8 cellular contexts compared by ENCODE assay signal in the genomic region with DNA sequence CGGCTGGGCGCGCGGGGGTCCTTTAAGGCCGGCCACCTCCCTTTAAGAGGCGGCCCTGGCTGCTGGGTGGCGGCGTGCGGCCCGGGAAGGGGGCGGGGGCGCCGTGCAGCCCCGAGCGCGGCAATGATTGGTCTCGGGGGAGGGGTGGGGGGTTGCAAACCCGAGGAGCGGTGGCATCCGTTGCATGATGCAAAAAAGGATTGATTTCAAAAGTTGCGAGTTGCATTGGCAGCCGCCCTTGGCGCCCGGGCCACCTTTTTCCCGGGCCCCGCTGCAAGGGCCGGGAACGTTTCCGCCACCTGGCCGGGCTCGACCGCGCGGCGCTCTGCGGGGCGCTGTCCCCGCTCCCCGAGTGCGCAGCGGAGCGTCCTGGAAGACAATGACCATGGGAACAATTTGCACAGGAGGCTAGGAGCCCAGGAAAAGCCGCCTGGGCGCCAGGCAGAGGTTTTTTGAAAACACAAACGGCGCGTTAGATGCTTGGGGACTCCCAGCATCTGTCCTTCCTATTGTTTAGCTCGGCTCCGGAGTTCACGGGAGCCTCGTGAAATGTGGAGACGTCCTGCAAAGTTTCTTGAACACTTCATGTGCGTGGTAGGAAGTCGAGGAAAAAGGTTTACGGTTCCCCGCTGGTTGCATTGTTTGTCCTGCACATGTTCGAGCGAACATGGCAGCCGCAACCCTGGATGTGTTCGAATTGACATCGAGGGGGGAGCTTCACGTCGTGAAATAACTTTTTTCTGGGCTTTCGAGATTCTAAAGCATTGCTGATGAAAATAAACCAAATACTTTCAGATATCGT. TPM values are rescaled to one million over a fixed set of nuclear protein-coding genes. Genes with fewer than 3 reads are reported as not detected.
A peak's percentile ranks its signal among the peaks of the same experiment; 100 is the strongest.
DNase-seq lines count a peak whose midpoint lies in the region; ATAC-seq, FAIRE-seq and TF ChIP-seq lines count a peak whose summit lies in the region.

A gene with protein sequence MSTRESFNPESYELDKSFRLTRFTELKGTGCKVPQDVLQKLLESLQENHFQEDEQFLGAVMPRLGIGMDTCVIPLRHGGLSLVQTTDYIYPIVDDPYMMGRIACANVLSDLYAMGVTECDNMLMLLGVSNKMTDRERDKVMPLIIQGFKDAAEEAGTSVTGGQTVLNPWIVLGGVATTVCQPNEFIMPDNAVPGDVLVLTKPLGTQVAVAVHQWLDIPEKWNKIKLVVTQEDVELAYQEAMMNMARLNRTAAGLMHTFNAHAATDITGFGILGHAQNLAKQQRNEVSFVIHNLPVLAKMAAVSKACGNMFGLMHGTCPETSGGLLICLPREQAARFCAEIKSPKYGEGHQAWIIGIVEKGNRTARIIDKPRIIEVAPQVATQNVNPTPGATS (minus strand): TSS at position 78 of the 802 bp plus-strand sequence. CDS start 3,343 bp downstream, outside the sequence.

- peak within 1 kb of the TSS; percentile 99 for H3K27ac ChIP-seq in VCaP
- peak within 1 kb of the TSS; percentile 95 to 99 for H3K27ac ChIP-seq in breast epithelium
- H3K27ac ChIP-seq in small intestine (ENCODE audit: low read depth in 1 of 2, low read length in 1 of 2), result peak within 1 kb of the TSS; percentile 89 to 94

- TF ChIP-seq POLR2A in breast epithelium (IDR thresholded peaks at IDR 0.05), result no peak

- intact Hi-C loops in breast epithelium (cut with DNase I; ENCODE audit: low total_unique reads), result no loop called here

- H3K9me3 ChIP-seq in breast epithelium (no peaks in the 10 kb centered on the region), small intestine (ENCODE audit: control insufficient read depth, low read depth) (no peaks in the 10 kb centered on the region)

- TF ChIP-seq CTCF in VCaP (conservative IDR thresholded peaks at IDR 0.05), result no peak
- no peak for TF ChIP-seq CTCF in breast epithelium (IDR thresholded peaks at IDR 0.05)

- no peaks in the 10 kb centered on the region for H3K36me3 ChIP-seq in breast epithelium
- no peaks in the 10 kb centered on the region for H3K36me3 ChIP-seq in small intestine (ENCODE audit: control insufficient read depth in 2 of 2, insufficient read depth in 2 of 2, low read length in 2 of 2)

- H3K4me3 ChIP-seq in breast epithelium, result peak within 1 kb of the TSS; percentile 79 to 95 (median 83)
- H3K4me3 ChIP-seq in small intestine (ENCODE audit: low read depth in 1 of 2, low read length in 2 of 2), result peak within 1 kb of the TSS; percentile 77 to 93

- peak; percentile 79 for DNase-seq in NCI-H1436 (lab: John Stamatoyannopoulos, UW)
- no peak for DNase-seq in NCI-H1436 treated with DMSO at 0.1 percent for 48 hours (lab: John Stamatoyannopoulos, UW)
- DNase-seq in NCI-H1694 treated with DMSO at 0.1 percent for 48 hours (lab: John Stamatoyannopoulos, UW), result peak; percentile 57
- peak; percentile 22 to 57 for DNase-seq in breast epithelium (ENCODE audit: low spot score in 2 of 2)
- DNase-seq in iPS-NIHi11 (ENCODE audit: low spot score), result peak; percentile 92
- DNase-seq in small intestine, result peak; percentile 74

- peaks cover 0 to 4% of the 10 kb centered on the region in 2 donors for H3K4me1 ChIP-seq in breast epithelium
- peaks cover 0 to 2% of the 10 kb centered on the region in 2 donors for H3K4me1 ChIP-seq in small intestine (ENCODE audit: control insufficient read depth in 2 of 2, insufficient read depth in 1 of 2, low read depth in 1 of 2, low read length in 1 of 2)

- WGBS in small intestine, 3 donors, result 0 to 1% (median 0%) methylated on average over 48 to 65 of the region's 65 CpGs

- H3K27me3 ChIP-seq in breast epithelium (no peaks in the 10 kb centered on the region), small intestine (ENCODE audit: control insufficient read depth in 2 of 2, insufficient read depth in 2 of 2, low read length in 2 of 2) (no peaks in the 10 kb centered on the region)

- peak; percentile 64 for ATAC-seq in HG02678 (IDR thresholded peaks at IDR 0.05; ENCODE audit: unreplicated experiment)

- no peak for FAIRE-seq in small intestine (lab: Jason Lieb, UNC)

RNA-seq across cellular contexts. Expression of the gene that starts here (rescaled TPM):
- 10 to 100 TPM; 33.9 to 53.3 (median 43.6) TPM for total RNA-seq in breast epithelium
- polyA plus RNA-seq in small intestine, result 10 to 100 TPM; 24.6 to 43.9 (median 31.9) TPM
